20 cellular contexts compared by ENCODE assay signal in genomic region chr6:112181130-112181529, GRCh38.
A peak's percentile ranks its signal among the peaks of the same experiment; 100 is the strongest.
DNase-seq lines count a peak whose midpoint lies in the region; ATAC-seq, FAIRE-seq and TF ChIP-seq lines count a peak whose summit lies in the region.
"Had no signal": no experiment of that assay in that cellular context is flagged by ENCODE, and none has a peak within 500 bp of the region (broad histone marks: within the 10 kb centered on the region; RNA-seq: fewer than 3 reads in every experiment).

No MANE protein-coding gene starts in this region.

- no peaks in the 10 kb centered on the region for H3K27me3 ChIP-seq in mammary epithelial cell (ENCODE audit: insufficient read depth, low read length)
- no peaks in the 10 kb centered on the region for H3K27me3 ChIP-seq in H1 (replicated peaks in 1 of 4; ENCODE audit: control insufficient read depth in 3 of 4, extremely low read depth in 1 of 4, insufficient read depth in 3 of 4, low read length in 3 of 4)
- H3K27me3 ChIP-seq in stomach smooth muscle (ENCODE audit: control insufficient read depth in 1 of 2, insufficient read depth in 2 of 2, low read length in 2 of 2): no peaks in the 10 kb centered on the region
- H3K27me3 ChIP-seq in CD4-positive, alpha-beta T cell (ENCODE audit: control insufficient read depth, insufficient read depth, low read length): peaks cover 16% of the 10 kb centered on the region
- no peaks in the 10 kb centered on the region for H3K27me3 ChIP-seq in transverse colon

- H3K36me3 ChIP-seq in mammary epithelial cell (ENCODE audit: insufficient read depth, low read length): no peaks in the 10 kb centered on the region
- H3K36me3 ChIP-seq in H1 (ENCODE audit: control insufficient read depth in 2 of 4, insufficient read depth in 4 of 4, low read length in 3 of 4): no peaks in the 10 kb centered on the region
- peaks cover 37 to 49% of the 10 kb centered on the region in 2 donors for H3K36me3 ChIP-seq in stomach smooth muscle (ENCODE audit: control insufficient read depth in 2 of 2, insufficient read depth in 2 of 2, low read length in 2 of 2)
- H3K36me3 ChIP-seq in transverse colon: no peaks in the 10 kb centered on the region

- no peak for TF ChIP-seq POLR2A in H1 (IDR thresholded peaks at IDR 0.05; ENCODE audit: control extremely low read depth in 1 of 2, low read depth in 2 of 2, low read length in 2 of 2)
- TF ChIP-seq POLR2A in transverse colon (IDR thresholded peaks at IDR 0.05): no peak

- no peaks in the 10 kb centered on the region for H4K20me1 ChIP-seq in mammary epithelial cell (ENCODE audit: insufficient read depth, low read length)
- no peaks in the 10 kb centered on the region for H4K20me1 ChIP-seq in H1 (replicated peaks in 1 of 2; ENCODE audit: control insufficient read depth in 1 of 2, insufficient read depth in 2 of 2, low read length in 2 of 2)

- no peak for TF ChIP-seq CTCF in mammary epithelial cell (conservative IDR thresholded peaks at IDR 0.05 in 1 of 2, IDR thresholded peaks at IDR 0.05 in 1 of 2; ENCODE audit: extremely low read depth in 1 of 2, insufficient read depth in 1 of 2, low read depth in 1 of 2, low read length in 2 of 2)
- no peak for TF ChIP-seq CTCF in MCF 10A (IDR thresholded peaks at IDR 0.05; ENCODE audit: unreplicated experiment)
- no peak for TF ChIP-seq CTCF in H1 (IDR thresholded peaks at IDR 0.05; ENCODE audit: control extremely low read depth in 1 of 3, insufficient read depth in 1 of 3, low read depth in 1 of 3, low read length in 3 of 3)
- no peak for TF ChIP-seq CTCF in CD4-positive, alpha-beta T cell (IDR thresholded peaks at IDR 0.05)
- no peak for TF ChIP-seq CTCF in transverse colon (IDR thresholded peaks at IDR 0.05)

- no peak overlapping the region for H3K9ac ChIP-seq in mammary epithelial cell (ENCODE audit: insufficient read depth, low read length)
- no peak overlapping the region for H3K9ac ChIP-seq in H1 (replicated peaks in 1 of 4; ENCODE audit: extremely low read depth in 1 of 4, low read depth in 3 of 4, low read length in 3 of 4)
- peak overlapping the region in 1 of 2 donors; percentile 23 for H3K9ac ChIP-seq in stomach smooth muscle (ENCODE audit: low read length in 2 of 2)

- no peak overlapping the region for H4K8ac ChIP-seq in H1 (ENCODE audit: extremely low read depth, insufficient read depth, low read length)

- H3K18ac ChIP-seq in H1 (ENCODE audit: extremely low read depth, low read length): no peak overlapping the region

- CTCF ChIA-PET in mammary epithelial cell (lab: Charles Lee; ENCODE audit: low non-redundant PET) (no interaction called here), MCF 10A (lab: Yijun Ruan, JAX) (interaction anchor here (0.6 to 7.6 kb wide), 25 partner anchors 8 to 1724 kb away, joined by 3 to 140 read pairs (median 6); partner anchors contain the start of genes FAM229B and TUBE1), H1 (lab: Charles Lee; ENCODE audit: partially characterized antibody) (interaction anchor here (0.7 to 4.3 kb wide), 26 partner anchors 8 to 553 kb away, joined by 3 to 101 read pairs (median 8); partner anchors contain the start of gene LAMA4)
- CTCF ChIA-PET in CD4-positive, alpha-beta T cell (lab: Charles Lee): interaction anchor here (1.6 kb wide), 1 partner anchor 1678 kb away, joined by 4 read pairs; no protein-coding TSS in a partner anchor

- TF ChIP-seq EP300 in H1 (IDR thresholded peaks at IDR 0.05; ENCODE audit: borderline replicate concordance in 1 of 2, low read depth in 2 of 2, low read length in 2 of 2) (no peak), transverse colon (IDR thresholded peaks at IDR 0.05; ENCODE audit: low read depth) (no peak)

- no peak overlapping the region for H2AK5ac ChIP-seq in H1 (ENCODE audit: low read depth, low read length)

- H3K4ac ChIP-seq in H1 (replicated peaks; ENCODE audit: insufficient read length, low read depth, low read length): no peak overlapping the region

- H3K23me2 ChIP-seq in H1 (ENCODE audit: low read depth, low read length): no peaks in the 10 kb centered on the region

- H2BK5ac ChIP-seq in H1 (ENCODE audit: low read depth, low read length): no peak overlapping the region

- H2BK120ac ChIP-seq in H1 (replicated peaks; ENCODE audit: low read depth, low read length): no peak overlapping the region

- dilution Hi-C loops in mammary epithelial cell (cut with HindIII; ENCODE audit: low sequenced_read_pairs): no loop called here

- no peak overlapping the region for H3K14ac ChIP-seq in H1 (ENCODE audit: insufficient read length)

- H3K9me3 ChIP-seq in mammary epithelial cell (replicated peaks; ENCODE audit: insufficient read depth, low read length) (no peaks in the 10 kb centered on the region), H1 (ENCODE audit: insufficient read depth in 2 of 2, low read depth in 1 of 2, low read length in 1 of 2) (no peaks in the 10 kb centered on the region), stomach smooth muscle (ENCODE audit: control insufficient read depth in 2 of 2, low read length in 2 of 2) (no peaks in the 10 kb centered on the region), transverse colon (no peaks in the 10 kb centered on the region)
- no peaks in the 10 kb centered on the region for H3K9me3 ChIP-seq in CD4-positive, alpha-beta T cell (ENCODE audit: control insufficient read depth, low read length)
- H3K9me3 ChIP-seq: Caco-2 had no signal

- H3K4me1 Mint-ChIP-seq in MCF 10A (ENCODE audit: insufficient read depth, unreplicated experiment): peaks cover 5% of the 10 kb centered on the region
- no peaks in the 10 kb centered on the region for H3K4me1 Mint-ChIP-seq in CD4-positive, alpha-beta T cell (ENCODE audit: low read depth)
- H3K4me1 Mint-ChIP-seq: B cell had no signal

- H3K9me3 Mint-ChIP-seq in MCF 10A (ENCODE audit: unreplicated experiment): no peaks in the 10 kb centered on the region
- no peaks in the 10 kb centered on the region for H3K9me3 Mint-ChIP-seq in CD4-positive, alpha-beta T cell

- peak; percentile 85 for ATAC-seq in left lobe of liver
- no peak for ATAC-seq in CD4-positive, alpha-beta T cell (ENCODE audit: poor library complexity)
- ATAC-seq: K562 had no signal

- no peak overlapping the region for H3K4me3 Mint-ChIP-seq in MCF 10A (ENCODE audit: unreplicated experiment)
- H3K4me3 Mint-ChIP-seq in CD4-positive, alpha-beta T cell: no peak overlapping the region
- H3K4me3 Mint-ChIP-seq: B cell had no signal

- intact Hi-C loops in mammary epithelial cell (cut with micrococcal nuclease) (loop anchor here (5.0 kb wide), 1 partner anchor 1726 kb away; no protein-coding TSS in a partner anchor), MCF 10A (cut with micrococcal nuclease) (no loop called here), transverse colon (cut with DNase I; ENCODE audit: low total_unique reads) (loop anchor here (2.0 kb wide), 1 partner anchor 132 kb away; no protein-coding TSS in a partner anchor)
- intact Hi-C loops in CD4-positive, alpha-beta T cell (cut with DNase I, micrococcal nuclease): loop anchor here in 1 of 2 experiments (2.0 to 5.0 kb wide), 2 partner anchors 1676 to 1728 kb away; partner anchors contain the start of gene MARCKS

- no peaks in the 10 kb centered on the region for H3K79me2 ChIP-seq in mammary epithelial cell (ENCODE audit: insufficient read depth, low read length)
- H3K79me2 ChIP-seq in H1 (ENCODE audit: control insufficient read depth in 1 of 2, insufficient read depth in 2 of 2, low read length in 2 of 2): no peaks in the 10 kb centered on the region

- no peak for TF ChIP-seq RAD21 in H1 (IDR thresholded peaks at IDR 0.05 in 1 of 2, conservative IDR thresholded peaks at IDR 0.05 in 1 of 2; ENCODE audit: low read depth in 2 of 2, low read length in 2 of 2)

- H3K23ac ChIP-seq in H1 (ENCODE audit: insufficient read length): no peak overlapping the region

- no peak overlapping the region for H4K5ac ChIP-seq in H1 (ENCODE audit: insufficient read length, low read depth, low read length)

- H2AFZ ChIP-seq in mammary epithelial cell (ENCODE audit: low read depth, low read length): peak overlapping the region; percentile 13
- 0 out of 2 replicates have a peak overlapping the region, but pooled peaks have one; percentile 47 for H2AFZ ChIP-seq in H1 (ENCODE audit: low read length)

- H3K27ac Mint-ChIP-seq in MCF 10A (ENCODE audit: low read depth, unreplicated experiment): no peak overlapping the region
- no peak overlapping the region for H3K27ac Mint-ChIP-seq in CD4-positive, alpha-beta T cell
- H3K27ac Mint-ChIP-seq: B cell had no signal

- no peak overlapping the region for H3K56ac ChIP-seq in H1 (replicated peaks; ENCODE audit: insufficient read length, low read depth, low read length)

- DNase-seq in mammary epithelial cell (no peak), MCF 10A (ENCODE audit: unreplicated experiment) (no peak), H1 (ENCODE audit: low read depth in 1 of 2, low spot score in 2 of 2) (no peak), left lobe of liver (ENCODE audit: low spot score) (no peak), A172 (ENCODE audit: low spot score) (no peak), transverse colon (no peak)
- no peak for DNase-seq in CD4-positive, alpha-beta T cell
- DNase-seq: Caco-2, GOT3, NCI-H1105, NCI-H1694, NCI-H748 treated with DMSO at 0.1 percent for 48 hours, OCI-M1, RPMI8226 had no signal

- WGBS in mammary epithelial cell (ENCODE audit: low coverage, missing lambda C conversion rate): 44% methylated on average over 5 of the region's 5 CpGs
- WGBS in H1 (ENCODE audit: extremely low coverage in 1 of 2, insufficient coverage in 1 of 2, insufficient read length in 1 of 2, insufficient replicate concordance in 2 of 2, low coverage in 1 of 2, low lambda C conversion rate in 2 of 2, missing lambda C conversion rate in 1 of 2), 2 experiments: 88% methylated on average over 5 of the region's 5 CpGs; no CpG with 5 or more reads in 1 of the 2 experiments
- WGBS in transverse colon (ENCODE audit: low coverage in 1 of 2), 2 donors: 56 to 71% methylated on average over 5 of the region's 5 CpGs

- no peak overlapping the region for H3K4me3 ChIP-seq in mammary epithelial cell (replicated peaks in 1 of 3; ENCODE audit: insufficient read depth in 1 of 3, low read depth in 2 of 3, low read length in 3 of 3)
- no peak overlapping the region for H3K4me3 ChIP-seq in H1 (ENCODE audit: extremely low read depth in 1 of 4, insufficient read depth in 2 of 4, low read depth in 3 of 4, low read length in 4 of 4)
- H3K4me3 ChIP-seq in stomach smooth muscle (ENCODE audit: low read length in 2 of 2): no peak overlapping the region
- no peak overlapping the region for H3K4me3 ChIP-seq in transverse colon
- H3K4me3 ChIP-seq: K562 had no signal

- no TSS peak for BruUV-seq in mammary epithelial cell (replicated peaks; lab: Mats Ljungman, UMichigan)
- no TSS peak for BruUV-seq in MCF 10A (replicated peaks; lab: Mats Ljungman, UMichigan)

- H3K27me3 Mint-ChIP-seq in MCF 10A (ENCODE audit: insufficient read depth, unreplicated experiment): no peaks in the 10 kb centered on the region
- peaks cover 31% of the 10 kb centered on the region for H3K27me3 Mint-ChIP-seq in CD4-positive, alpha-beta T cell

- H3K27ac ChIP-seq in mammary epithelial cell (ENCODE audit: insufficient read depth, low read depth, low read length) (no peak overlapping the region), H1 (ENCODE audit: low read depth, low read length) (no peak overlapping the region), stomach smooth muscle (ENCODE audit: low read length) (peak overlapping the region; percentile 38), transverse colon (no peak overlapping the region)
- no peak overlapping the region for H3K27ac ChIP-seq in CD4-positive, alpha-beta T cell (ENCODE audit: low read depth, low read length)
- H3K27ac ChIP-seq: 22Rv1 had no signal

- FAIRE-seq in H1 (lab: Jason Lieb, UNC): no peak
- FAIRE-seq: GM12892, GM18507, K562 had no signal

- H3K79me1 ChIP-seq in H1 (ENCODE audit: low read depth, low read length): no peaks in the 10 kb centered on the region

- no peaks in the 10 kb centered on the region for H3K4me1 ChIP-seq in mammary epithelial cell (ENCODE audit: insufficient read depth, low read length)
- H3K4me1 ChIP-seq in H1 (replicated peaks in 1 of 4; ENCODE audit: control insufficient read depth in 3 of 4, insufficient read depth in 4 of 4, low read length in 3 of 4): no peaks in the 10 kb centered on the region
- peaks cover 5% of the 10 kb centered on the region for H3K4me1 ChIP-seq in stomach smooth muscle (ENCODE audit: control insufficient read depth, insufficient read depth, low read length)
- peaks cover 0 to 9% (median 0%) of the 10 kb centered on the region in 4 donors for H3K4me1 ChIP-seq in transverse colon
- H3K4me1 ChIP-seq: Caco-2 had no signal

- no peak overlapping the region for H4K91ac ChIP-seq in H1 (replicated peaks; ENCODE audit: insufficient read length, low read length)

- POLR2A ChIA-PET in MCF 10A (lab: Yijun Ruan, JAX) (interaction anchor here (3.0 kb wide), 1 partner anchor 130 kb away, joined by 19 read pairs; no protein-coding TSS in a partner anchor), H1 (lab: Charles Lee; ENCODE audit: partially characterized antibody) (no interaction called here)
- POLR2A ChIA-PET in CD4-positive, alpha-beta T cell (lab: Charles Lee): no interaction called here

- H2BK12ac ChIP-seq in H1 (ENCODE audit: low read depth, low read length): no peak overlapping the region

- H3K4me2 ChIP-seq in mammary epithelial cell (ENCODE audit: insufficient read depth, low read depth, low read length) (no peak overlapping the region), H1 (ENCODE audit: insufficient read depth in 1 of 2, low read depth in 2 of 2, low read length in 2 of 2) (no peak overlapping the region)

- no peak overlapping the region; the same call in 1 of the 2 replicates for H2BK15ac ChIP-seq in H1 (ENCODE audit: low read length)

- H3K36me3 Mint-ChIP-seq in MCF 10A (ENCODE audit: insufficient read depth, unreplicated experiment): no peaks in the 10 kb centered on the region
- no peaks in the 10 kb centered on the region for H3K36me3 Mint-ChIP-seq in CD4-positive, alpha-beta T cell (ENCODE audit: low read depth)

- in situ Hi-C loops in mammary epithelial cell (cut with MboI; ENCODE audit: low sequenced_read_pairs in 2 of 2): loop anchor here in 1 of 2 donors (5.0 kb wide), 1 partner anchor 126 kb away; no protein-coding TSS in a partner anchor
- in situ Hi-C loops in transverse colon (cut with MboI; ENCODE audit: low pct_ligation_motif_present in 1 of 4, low pct_unique_long_range_greater_than_20kb in 1 of 4, low sequenced_read_pairs in 3 of 4): loop anchor here in 2 of 4 donors (25.0 kb wide), 1 partner anchor 1731 kb away; no protein-coding TSS in a partner anchor

- H2BK20ac ChIP-seq in H1 (ENCODE audit: low read length): no peak overlapping the region
